Comparison of ENCODE assay signal across 9 cellular contexts in genomic region chr17:42518755-42519545, GRCh38. TPM values are rescaled to one million over a fixed set of nuclear protein-coding genes. Genes with fewer than 3 reads are reported as not detected.
DNase-seq lines count a peak whose midpoint lies in the region; ATAC-seq and TF ChIP-seq lines count a peak whose summit lies in the region.
"Had no signal": no experiment of that assay in that cellular context is flagged by ENCODE, and none has a peak within 500 bp of the region (broad histone marks: within the 10 kb centered on the region; RNA-seq: fewer than 3 reads in every experiment).

No MANE protein-coding gene starts in this region.

- H3K9me3 ChIP-seq in HUES64 (ENCODE audit: insufficient read depth, low read depth, low read length) (no peaks in the 10 kb centered on the region), thyroid gland (no peaks in the 10 kb centered on the region)
- no peaks in the 10 kb centered on the region for H3K9me3 ChIP-seq in CD4-positive, alpha-beta T cell (ENCODE audit: control insufficient read depth, low read length)

- H3K4me1 Mint-ChIP-seq in CD4-positive, alpha-beta T cell (ENCODE audit: low read depth): peaks cover 8% of the 10 kb centered on the region

- intact Hi-C loops in thyroid gland (cut with DNase I): loop anchor here (5.0 kb wide), 1 partner anchor 97 kb away; the partner anchor contains the start of gene CAVIN1
- intact Hi-C loops in CD4-positive, alpha-beta T cell (cut with DNase I, micrococcal nuclease): loop anchor here (5.0 to 10.0 kb wide), 3 partner anchors 112 to 494 kb away; partner anchors contain the start of gene NKIRAS2 (in 1 of the 2)

- in situ Hi-C loops in brain microvascular endothelial cell (cut with HindIII; ENCODE audit: low pct_ligation_motif_present, low sequenced_read_pairs): loop anchor here (25.0 kb wide), 1 partner anchor 207 kb away; no protein-coding TSS in a partner anchor

- H3K27ac ChIP-seq in HUES64 (ENCODE audit: low read depth, low read length) (peak overlapping the region; percentile 94), brain microvascular endothelial cell (peak overlapping the region; percentile 99), thyroid gland (peak overlapping the region; percentile 93 to 99 (median 96))
- no peak overlapping the region for H3K27ac ChIP-seq in CD4-positive, alpha-beta T cell (ENCODE audit: low read depth, low read length)

- H3K4me1 ChIP-seq in HUES64 (ENCODE audit: insufficient read depth, low read length) (peaks cover 23% of the 10 kb centered on the region), thyroid gland (peaks cover 24 to 61% of the 10 kb centered on the region in 2 donors)

- no peaks in the 10 kb centered on the region for H3K9me3 Mint-ChIP-seq in CD4-positive, alpha-beta T cell

- ATAC-seq in CD4-positive, alpha-beta T cell (ENCODE audit: poor library complexity): no peak

- no peak overlapping the region for H3K4me3 Mint-ChIP-seq in CD4-positive, alpha-beta T cell

- POLR2A ChIA-PET in CD4-positive, alpha-beta T cell (lab: Charles Lee): no interaction called here

- WGBS in HUES64: 82% methylated on average over 6 of the region's 6 CpGs
- WGBS in thyroid gland, 2 donors: 49% methylated on average over 5 to 6 of the region's 6 CpGs

- H3K36me3 ChIP-seq in HUES64 (ENCODE audit: insufficient read depth, low read length) (peaks cover 20% of the 10 kb centered on the region), brain microvascular endothelial cell (replicated peaks) (no peaks in the 10 kb centered on the region), thyroid gland (peaks cover 9 to 22% of the 10 kb centered on the region in 2 donors)

- peak overlapping the region; percentile 69; the same call in 1 of the 2 replicates for H3K9ac ChIP-seq in HUES64 (ENCODE audit: low read depth, low read length)

- no peak overlapping the region for H3K4me3 ChIP-seq in HUES64 (ENCODE audit: low read length)
- H3K4me3 ChIP-seq in brain microvascular endothelial cell (ENCODE audit: low read depth, low read length): no peak overlapping the region
- no peak overlapping the region for H3K4me3 ChIP-seq in thyroid gland (replicated peaks in 1 of 3)

- no peaks in the 10 kb centered on the region for H3K27me3 ChIP-seq in HUES64 (ENCODE audit: insufficient read depth, low read length)
- H3K27me3 ChIP-seq in brain microvascular endothelial cell (replicated peaks): no peaks in the 10 kb centered on the region
- no peaks in the 10 kb centered on the region for H3K27me3 ChIP-seq in thyroid gland
- no peaks in the 10 kb centered on the region for H3K27me3 ChIP-seq in CD4-positive, alpha-beta T cell (ENCODE audit: control insufficient read depth, insufficient read depth, low read length)

- no peaks in the 10 kb centered on the region for H3K27me3 Mint-ChIP-seq in CD4-positive, alpha-beta T cell

- CTCF ChIA-PET in CD4-positive, alpha-beta T cell (lab: Charles Lee): interaction anchor here (1.3 to 2.7 kb wide), 2 partner anchors 91 to 197 kb away, joined by 3 to 18 read pairs; no protein-coding TSS in a partner anchor

- TF ChIP-seq POLR2A in thyroid gland (IDR thresholded peaks at IDR 0.05): no peak

- DNase-seq in brain microvascular endothelial cell: peak; percentile 24
- DNase-seq in left kidney (ENCODE audit: low read depth, low spot score): peak; percentile 22
- no peak for DNase-seq in thyroid gland
- no peak for DNase-seq in islet precursor cell
- no peak for DNase-seq in CD4-positive, alpha-beta T cell
- no peak for DNase-seq in effector CD4-positive, alpha-beta T cell
- no peak for DNase-seq in epidermal melanocyte (ENCODE audit: insufficient read length, low spot score)
- DNase-seq: stimulated activated naive CD4-positive, alpha-beta T cell had no signal

- peaks cover 9% of the 10 kb centered on the region for H3K36me3 Mint-ChIP-seq in CD4-positive, alpha-beta T cell (ENCODE audit: low read depth)

- TF ChIP-seq CTCF in brain microvascular endothelial cell (IDR thresholded peaks at IDR 0.05; ENCODE audit: low read depth, low read length, missing control alignments) (no peak), thyroid gland (IDR thresholded peaks at IDR 0.05) (no peak)
- no peak for TF ChIP-seq CTCF in CD4-positive, alpha-beta T cell (IDR thresholded peaks at IDR 0.05)

- H3K27ac Mint-ChIP-seq in CD4-positive, alpha-beta T cell: no peak overlapping the region

RNA-seq across cellular contexts. Expression of gene NAGLU, which starts 17.1 kb away (rescaled TPM):
- polyA plus RNA-seq in HUES64 (2013, experiment 1 of 2): 13.7 TPM
- polyA plus RNA-seq in HUES64 (2013, experiment 2 of 2): 12.4 TPM
- total RNA-seq in thyroid gland: 100 to 1,000 TPM in 2 of 4 donors, 10 to 100 TPM in 2; 56.7 to 140 (median 101) TPM
- 1 to 10 TPM; 7.8 TPM for total RNA-seq in CD4-positive, alpha-beta T cell

RNA-seq across cellular contexts. Expression of gene HSD17B1, which starts 33.8 kb away (rescaled TPM):
- polyA plus RNA-seq in HUES64 (2013, experiment 1 of 2): 0.55 TPM
- polyA plus RNA-seq in HUES64 (2013, experiment 2 of 2): 0.63 TPM
- 1 to 10 TPM in 2 of 4 donors, under 1 TPM in 2; 0.21 to 4.1 (median 1.3) TPM for total RNA-seq in thyroid gland
- total RNA-seq in CD4-positive, alpha-beta T cell: under 1 TPM; 0.80 to 0.81 TPM

RNA-seq across cellular contexts. Expression of gene COASY, which starts 43.0 kb away (rescaled TPM):
- 54.2 TPM for polyA plus RNA-seq in HUES64 (2013, experiment 1 of 2)
- 54.0 TPM for polyA plus RNA-seq in HUES64 (2013, experiment 2 of 2)
- total RNA-seq in thyroid gland: 10 to 100 TPM; 32.7 to 60.9 (median 48.7) TPM
- total RNA-seq in CD4-positive, alpha-beta T cell: 10 to 100 TPM; 37.8 to 40.7 TPM

RNA-seq across cellular contexts. Expression of gene MLX, which starts 48.0 kb away (rescaled TPM):
- 31.6 TPM for polyA plus RNA-seq in HUES64 (2013, experiment 1 of 2)
- 31.6 TPM for polyA plus RNA-seq in HUES64 (2013, experiment 2 of 2)
- 10 to 100 TPM; 47.0 to 62.8 (median 52.9) TPM for total RNA-seq in thyroid gland
- total RNA-seq in CD4-positive, alpha-beta T cell: 10 to 100 TPM; 29.2 to 32.1 TPM

RNA-seq across cellular contexts. Expression of gene PSMC3IP, which starts 58.6 kb away (rescaled TPM):
- polyA plus RNA-seq in HUES64 (2013, experiment 1 of 2): 24.7 TPM
- polyA plus RNA-seq in HUES64 (2013, experiment 2 of 2): 22.4 TPM
- total RNA-seq in thyroid gland: 1 to 10 TPM; 1.4 to 5.8 (median 4.5) TPM
- total RNA-seq in CD4-positive, alpha-beta T cell: 1 to 10 TPM; 2.6 to 3.4 TPM

Comparison
In these comparisons a context has a peak if more than half of its experiments do, and no peak if none do; other contexts are left out.
1. DNase-seq: peak in brain microvascular endothelial cell (single experiment) and left kidney (single experiment); none in thyroid gland (0 of 2), islet precursor cell (single experiment), CD4-positive, alpha-beta T cell (0 of 10), effector CD4-positive, alpha-beta T cell (single experiment) and epidermal melanocyte (single experiment).
2. RNA of gene NAGLU, which starts 17.1 kb away (total RNA-seq): 56.7 to 140 TPM in thyroid gland; 7.8 TPM in CD4-positive, alpha-beta T cell; every median in the first group is over 4 times any median in the second.